10 cellular contexts compared by ENCODE assay signal in the genomic region with DNA sequence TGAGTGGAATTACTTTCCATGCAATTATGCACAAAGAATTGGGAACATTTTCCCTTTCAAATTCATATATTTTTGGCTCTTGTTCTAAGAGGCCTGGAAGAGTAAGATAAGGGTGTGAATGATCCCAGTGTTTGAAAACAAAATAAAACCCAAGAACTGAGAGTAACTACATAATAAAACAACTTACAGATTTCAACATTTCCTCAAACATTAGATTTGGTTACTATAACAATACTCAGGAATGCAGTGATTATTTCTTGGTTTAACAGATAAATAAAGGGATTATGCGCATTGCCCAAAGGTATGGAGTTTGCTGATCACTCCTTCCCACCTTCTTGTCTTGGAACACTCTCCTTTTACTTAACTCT.
A peak's percentile ranks its signal among the peaks of the same experiment; 100 is the strongest.
DNase-seq lines count a peak whose midpoint lies in the region; ATAC-seq, FAIRE-seq and TF ChIP-seq lines count a peak whose summit lies in the region.
"Had no signal": no experiment of that assay in that cellular context is flagged by ENCODE, and none has a peak within 500 bp of the region (broad histone marks: within the 10 kb centered on the region; RNA-seq: fewer than 3 reads in every experiment).

No MANE protein-coding gene starts in this region.

- ATAC-seq in right cardiac atrium (peak; percentile 3 to 15), omental fat pad (ENCODE audit: low FRiP score) (no peak)

- intact Hi-C loops in MCF 10A (cut with micrococcal nuclease), result loop anchor here (2.0 to 5.0 kb wide), 2 partner anchors 22 to 77 kb away; no protein-coding TSS in a partner anchor
- intact Hi-C loops in right cardiac atrium (cut with DNase I), result no loop called here

- peaks cover 37% of the 10 kb centered on the region for H3K4me1 Mint-ChIP-seq in MCF 10A (ENCODE audit: insufficient read depth, unreplicated experiment)

- CTCF ChIA-PET in MCF 10A (lab: Yijun Ruan, JAX), result interaction anchor here (1.0 to 1.9 kb wide), 2 partner anchors 25 to 292 kb away, joined by 3 to 9 read pairs; no protein-coding TSS in a partner anchor

- TF ChIP-seq CTCF in MCF 10A (IDR thresholded peaks at IDR 0.05; ENCODE audit: unreplicated experiment) (no peak), omental fat pad (IDR thresholded peaks at IDR 0.05) (no peak)

- H3K4me3 Mint-ChIP-seq in MCF 10A (ENCODE audit: unreplicated experiment), result no peak overlapping the region

- peak overlapping the region; percentile 73 for H3K27ac Mint-ChIP-seq in MCF 10A (ENCODE audit: low read depth, unreplicated experiment)

- no peak overlapping the region for H3K4me3 ChIP-seq in right cardiac atrium (ENCODE audit: low read length)
- no peak overlapping the region for H3K4me3 ChIP-seq in stomach smooth muscle (ENCODE audit: low read length in 2 of 2)

- POLR2A ChIA-PET in MCF 10A (lab: Yijun Ruan, JAX), result interaction anchor here (0.5 to 3.9 kb wide), 14 partner anchors 14 to 315 kb away, joined by 3 to 88 read pairs (median 9); no protein-coding TSS in a partner anchor

- peaks cover 17% of the 10 kb centered on the region for H3K36me3 Mint-ChIP-seq in MCF 10A (ENCODE audit: insufficient read depth, unreplicated experiment)

- no peak for FAIRE-seq in HTR-8/SVneo (lab: Jason Lieb, UNC)

- no peaks in the 10 kb centered on the region for H3K27me3 Mint-ChIP-seq in MCF 10A (ENCODE audit: insufficient read depth, unreplicated experiment)

- H3K27ac ChIP-seq in right cardiac atrium (ENCODE audit: low read length) (no peak overlapping the region), stomach smooth muscle (ENCODE audit: low read length) (peak overlapping the region; percentile 88)

- 85% methylated on average over 1 of the region's 1 CpG for WGBS in right cardiac atrium

- peaks cover 0 to 6% of the 10 kb centered on the region in 2 donors for H3K36me3 ChIP-seq in stomach smooth muscle (ENCODE audit: control insufficient read depth in 2 of 2, insufficient read depth in 2 of 2, low read length in 2 of 2)

- peak overlapping the region in 1 of 2 donors; percentile 41 for H3K9ac ChIP-seq in stomach smooth muscle (ENCODE audit: low read length in 2 of 2)

- H3K9me3 ChIP-seq in right cardiac atrium (ENCODE audit: control insufficient read depth, low read length) (no peaks in the 10 kb centered on the region), stomach smooth muscle (ENCODE audit: control insufficient read depth in 2 of 2, low read length in 2 of 2) (no peaks in the 10 kb centered on the region)

- peak; percentile 3 for DNase-seq in HT1080 (ENCODE audit: low read depth)
- no peak for DNase-seq in MCF 10A (ENCODE audit: unreplicated experiment)
- DNase-seq in right cardiac atrium, result no peak
- no peak for DNase-seq in nucleus accumbens (lab: John Stamatoyannopoulos, UW)
- DNase-seq in HTR-8/SVneo (ENCODE audit: insufficient read length, low spot score), result no peak
- DNase-seq in NCI-H69 (lab: John Stamatoyannopoulos, UW), result no peak
- no peak for DNase-seq in omental fat pad (ENCODE audit: low spot score)
- DNase-seq: cortex of kidney, NCI-H82 had no signal

- BruUV-seq in MCF 10A (replicated peaks; lab: Mats Ljungman, UMichigan), result no TSS peak

- peaks cover 9% of the 10 kb centered on the region for H3K9me3 Mint-ChIP-seq in MCF 10A (ENCODE audit: unreplicated experiment)

- H3K4me1 ChIP-seq in right cardiac atrium (ENCODE audit: control insufficient read depth, insufficient read depth, low read length) (peaks cover 5% of the 10 kb centered on the region), stomach smooth muscle (ENCODE audit: control insufficient read depth, insufficient read depth, low read length) (peaks cover 4% of the 10 kb centered on the region)

- H3K27me3 ChIP-seq in right cardiac atrium (ENCODE audit: control insufficient read depth, insufficient read depth), result no peaks in the 10 kb centered on the region
- no peaks in the 10 kb centered on the region for H3K27me3 ChIP-seq in stomach smooth muscle (ENCODE audit: control insufficient read depth in 1 of 2, insufficient read depth in 2 of 2, low read length in 2 of 2)
